1 cellular context compared by ENCODE assay signal in the genomic region with DNA sequence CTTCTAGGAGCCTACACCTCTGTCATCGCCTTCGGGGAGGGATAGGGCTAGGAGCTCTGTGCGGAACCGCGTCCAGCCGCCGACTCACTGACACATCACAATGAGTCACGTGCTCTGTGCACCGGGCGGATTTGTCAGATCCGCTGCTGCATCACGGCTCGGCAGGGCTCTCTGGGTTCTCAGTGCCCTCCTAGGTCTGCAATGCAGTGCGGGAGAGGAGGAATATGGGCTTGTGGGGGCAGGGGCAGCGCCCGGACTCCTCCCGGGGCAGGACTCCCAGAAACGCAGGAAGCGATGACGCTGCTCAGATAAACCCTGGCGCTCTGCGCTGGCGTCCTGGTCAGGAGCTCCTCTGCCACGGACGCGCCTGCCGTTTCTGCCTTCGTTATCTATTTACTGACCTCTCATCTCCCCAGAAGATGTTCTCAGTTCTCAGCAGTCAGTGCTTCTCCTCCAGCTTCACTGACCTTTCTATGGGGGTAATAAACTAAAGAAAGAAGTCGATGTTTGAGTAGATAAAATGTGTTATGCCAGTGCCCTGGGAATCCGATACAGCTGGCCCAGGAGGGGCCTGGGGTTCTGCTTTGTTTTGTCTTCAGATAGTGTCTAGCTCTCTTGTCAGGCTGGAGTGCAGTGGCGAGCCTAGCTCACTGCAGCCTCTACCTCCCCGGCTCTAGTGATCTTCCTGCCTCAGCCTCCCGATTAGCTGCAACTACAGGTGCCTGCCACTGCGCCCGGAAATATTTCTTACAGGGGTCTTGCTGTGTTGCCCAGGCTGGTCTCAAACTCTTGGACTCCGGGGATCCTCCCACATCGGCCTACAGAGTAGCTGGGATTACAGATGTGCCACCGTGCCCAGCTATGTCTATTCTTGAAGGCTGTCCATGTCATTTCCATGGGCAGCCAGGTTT.
TF ChIP-seq lines count a peak whose summit lies in the region.

No MANE protein-coding gene starts in this region.

TF ChIP-seq in A549, 52 proteins besides CTCF, POLR2A, EP300 and RAD21 (continued from another document):
- TF ChIP-seq HOXB13 (CRISPR knock-in tag; IDR thresholded peaks at IDR 0.05; ENCODE audit: low read depth) = peak; percentile 83
- TF ChIP-seq GATA3 (IDR thresholded peaks at IDR 0.05; ENCODE audit: borderline replicate concordance) = peak; percentile 93
- TF ChIP-seq MYC (IDR thresholded peaks at IDR 0.05; ENCODE audit: borderline replicate concordance, low read length) = no peak
- no peak for TF ChIP-seq KDM5A (IDR thresholded peaks at IDR 0.05)
- peak; percentile 89 for TF ChIP-seq RARB (CRISPR knock-in tag; IDR thresholded peaks at IDR 0.05)
- TF ChIP-seq POLR2AphosphoS2 (conservative IDR thresholded peaks at IDR 0.05; ENCODE audit: low read length) = no peak
- TF ChIP-seq, protein P1, sequence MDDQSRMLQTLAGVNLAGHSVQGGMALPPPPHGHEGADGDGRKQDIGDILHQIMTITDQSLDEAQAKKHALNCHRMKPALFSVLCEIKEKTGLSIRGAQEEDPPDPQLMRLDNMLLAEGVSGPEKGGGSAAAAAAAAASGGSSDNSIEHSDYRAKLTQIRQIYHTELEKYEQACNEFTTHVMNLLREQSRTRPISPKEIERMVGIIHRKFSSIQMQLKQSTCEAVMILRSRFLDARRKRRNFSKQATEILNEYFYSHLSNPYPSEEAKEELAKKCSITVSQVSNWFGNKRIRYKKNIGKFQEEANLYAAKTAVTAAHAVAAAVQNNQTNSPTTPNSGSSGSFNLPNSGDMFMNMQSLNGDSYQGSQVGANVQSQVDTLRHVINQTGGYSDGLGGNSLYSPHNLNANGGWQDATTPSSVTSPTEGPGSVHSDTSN (IDR thresholded peaks at IDR 0.05) = peak; percentile 86
- TF ChIP-seq, protein P2, sequence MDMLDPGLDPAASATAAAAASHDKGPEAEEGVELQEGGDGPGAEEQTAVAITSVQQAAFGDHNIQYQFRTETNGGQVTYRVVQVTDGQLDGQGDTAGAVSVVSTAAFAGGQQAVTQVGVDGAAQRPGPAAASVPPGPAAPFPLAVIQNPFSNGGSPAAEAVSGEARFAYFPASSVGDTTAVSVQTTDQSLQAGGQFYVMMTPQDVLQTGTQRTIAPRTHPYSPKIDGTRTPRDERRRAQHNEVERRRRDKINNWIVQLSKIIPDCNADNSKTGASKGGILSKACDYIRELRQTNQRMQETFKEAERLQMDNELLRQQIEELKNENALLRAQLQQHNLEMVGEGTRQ (IDR thresholded peaks at IDR 0.05) = peak; percentile 96
- TF ChIP-seq, protein P3, sequence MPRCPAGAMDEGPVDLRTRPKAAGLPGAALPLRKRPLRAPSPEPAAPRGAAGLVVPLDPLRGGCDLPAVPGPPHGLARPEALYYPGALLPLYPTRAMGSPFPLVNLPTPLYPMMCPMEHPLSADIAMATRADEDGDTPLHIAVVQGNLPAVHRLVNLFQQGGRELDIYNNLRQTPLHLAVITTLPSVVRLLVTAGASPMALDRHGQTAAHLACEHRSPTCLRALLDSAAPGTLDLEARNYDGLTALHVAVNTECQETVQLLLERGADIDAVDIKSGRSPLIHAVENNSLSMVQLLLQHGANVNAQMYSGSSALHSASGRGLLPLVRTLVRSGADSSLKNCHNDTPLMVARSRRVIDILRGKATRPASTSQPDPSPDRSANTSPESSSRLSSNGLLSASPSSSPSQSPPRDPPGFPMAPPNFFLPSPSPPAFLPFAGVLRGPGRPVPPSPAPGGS (IDR thresholded peaks at IDR 0.05) = peak; percentile 85
- TF ChIP-seq FOSL2 (IDR thresholded peaks at IDR 0.05) = peak; percentile 82; the same call in 1 of the 2 replicates
- peak; percentile 99 for TF ChIP-seq FOSL2 (CRISPR knock-in tag; IDR thresholded peaks at IDR 0.05)
- TF ChIP-seq SMC3 (IDR thresholded peaks at IDR 0.05) = peak; percentile 42; the same call in 1 of the 3 replicates
- no peak for TF ChIP-seq HDAC2 (IDR thresholded peaks at IDR 0.05)
- TF ChIP-seq BHLHE40 (IDR thresholded peaks at IDR 0.05; ENCODE audit: low read depth, low read length) = peak; percentile 71
- no peak; the same call in none of the 2 replicates for TF ChIP-seq NFE2L2 (conservative IDR thresholded peaks at IDR 0.05; ENCODE audit: low read length)
- TF ChIP-seq, protein P4, sequence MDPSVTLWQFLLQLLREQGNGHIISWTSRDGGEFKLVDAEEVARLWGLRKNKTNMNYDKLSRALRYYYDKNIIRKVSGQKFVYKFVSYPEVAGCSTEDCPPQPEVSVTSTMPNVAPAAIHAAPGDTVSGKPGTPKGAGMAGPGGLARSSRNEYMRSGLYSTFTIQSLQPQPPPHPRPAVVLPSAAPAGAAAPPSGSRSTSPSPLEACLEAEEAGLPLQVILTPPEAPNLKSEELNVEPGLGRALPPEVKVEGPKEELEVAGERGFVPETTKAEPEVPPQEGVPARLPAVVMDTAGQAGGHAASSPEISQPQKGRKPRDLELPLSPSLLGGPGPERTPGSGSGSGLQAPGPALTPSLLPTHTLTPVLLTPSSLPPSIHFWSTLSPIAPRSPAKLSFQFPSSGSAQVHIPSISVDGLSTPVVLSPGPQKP (IDR thresholded peaks at IDR 0.05; ENCODE audit: low read depth, low read length) = no peak
- TF ChIP-seq ZC3H11A (IDR thresholded peaks at IDR 0.05) = no peak
- peak; percentile 85; the same call in 1 of the 2 replicates for TF ChIP-seq ZNF302 (CRISPR knock-in tag; IDR thresholded peaks at IDR 0.05)
- TF ChIP-seq, protein P5, sequence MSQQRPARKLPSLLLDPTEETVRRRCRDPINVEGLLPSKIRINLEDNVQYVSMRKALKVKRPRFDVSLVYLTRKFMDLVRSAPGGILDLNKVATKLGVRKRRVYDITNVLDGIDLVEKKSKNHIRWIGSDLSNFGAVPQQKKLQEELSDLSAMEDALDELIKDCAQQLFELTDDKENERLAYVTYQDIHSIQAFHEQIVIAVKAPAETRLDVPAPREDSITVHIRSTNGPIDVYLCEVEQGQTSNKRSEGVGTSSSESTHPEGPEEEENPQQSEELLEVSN (IDR thresholded peaks at IDR 0.05; ENCODE audit: borderline replicate concordance, low read depth) = peak; percentile 80; the same call in 1 of the 2 replicates
- no peak for TF ChIP-seq CBX2 (IDR thresholded peaks at IDR 0.05; ENCODE audit: borderline replicate concordance, low read depth)
- TF ChIP-seq NR3C1 (IDR thresholded peaks at IDR 0.05) = no peak
